In genomic region chr9:105158898-105159297, GRCh38 we compare ENCODE assay signal across 19 cellular contexts.
"Had no signal": no experiment of that assay in that cellular context is flagged by ENCODE, and none has a peak within 500 bp of the region (broad histone marks: within the 10 kb centered on the region; RNA-seq: fewer than 3 reads in every experiment).

No MANE protein-coding gene starts in this region.

- DNase-seq: activated CD4-positive, alpha-beta T cell treated with anti-CD3 and anti-CD28 coated beads, Interleukin-2, amount 50 U/mL, for 4 hours; activated CD4-positive, CD25-positive, alpha-beta regulatory T cell; activated naive CD4-positive, alpha-beta T cell; activated T-cell treated with anti-CD3 and anti-CD28 coated beads for 4 hours; central memory CD4-positive, alpha-beta T cell; heart left ventricle; immature natural killer cell; kidney; midbrain; ovary; retina; sigmoid colon; stimulated activated CD4-positive, alpha-beta T cell treated with anti-CD3 and anti-CD28 coated beads, Interleukin-4, amount 100 ng/mL, for 24 hours; stimulated activated naive CD8-positive, alpha-beta T cell treated with anti-CD3 and anti-CD28 coated beads, Interleukin-15, amount 100 ng/mL, for 72 hours; thyroid gland had no signal

- FAIRE-seq: endothelial cell of umbilical vein, kidney, small intestine had no signal

- ATAC-seq: naive thymus-derived CD4-positive, alpha-beta T cell; stimulated activated effector memory CD8-positive, alpha-beta T cell treated with anti-CD3 and anti-CD28 coated beads, Interleukin-12 subunit alpha, Interleukin-12 subunit beta, amount 100 ng/mL, for 72 hours had no signal
